ENCODE assay signal across 10 cellular contexts in the genomic region with DNA sequence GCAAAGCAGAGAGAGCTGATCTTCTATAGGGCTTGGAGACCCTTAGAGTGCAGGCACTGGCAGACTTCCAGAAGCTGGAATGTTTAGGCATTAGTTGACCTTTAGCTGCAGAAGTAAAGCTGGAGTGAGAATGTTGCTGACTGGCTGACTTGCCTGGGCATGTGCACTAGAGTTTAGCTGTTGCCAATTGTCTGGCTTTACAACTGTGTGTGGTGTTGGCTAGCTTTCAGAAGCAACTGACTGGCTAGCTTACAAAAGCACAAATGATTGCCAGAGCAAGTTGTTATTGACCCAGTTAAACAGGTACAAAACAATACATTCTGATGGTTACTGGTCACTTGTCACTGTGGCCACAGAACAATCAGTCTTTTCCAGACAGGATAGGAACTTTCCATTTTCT. TPM values are rescaled to one million over a fixed set of nuclear protein-coding genes. Genes with fewer than 3 reads are reported as not detected.
A peak's percentile ranks its signal among the peaks of the same experiment; 100 is the strongest.
DNase-seq lines count a peak whose midpoint lies in the region; ATAC-seq, FAIRE-seq and TF ChIP-seq lines count a peak whose summit lies in the region.
"Had no signal": no experiment of that assay in that cellular context is flagged by ENCODE, and none has a peak within 500 bp of the region (broad histone marks: within the 10 kb centered on the region; RNA-seq: fewer than 3 reads in every experiment).

No MANE protein-coding gene starts in this region.

- H3K27ac ChIP-seq in A673 (ENCODE audit: low read depth, low read length, poor library complexity, severe bottlenecking) (peak overlapping the region; percentile 1), muscle layer of colon (ENCODE audit: low read depth, low read length) (peak overlapping the region; percentile 59)
- H3K27ac ChIP-seq: BLaER1 treated with 17β-estradiol and CSF1 and Interleukin-3, amounts not matched to agents 10 nM and 100 nM had no signal

- H3K9ac ChIP-seq in muscle layer of colon (ENCODE audit: low read length), result no peak overlapping the region
- H3K9ac ChIP-seq: BLaER1 treated with 17β-estradiol and CSF1 and Interleukin-3, amounts not matched to agents 10 nM and 100 nM had no signal

- H3K36me3 ChIP-seq in A673 (ENCODE audit: insufficient read depth, low read length, poor library complexity, severe bottlenecking), result no peaks in the 10 kb centered on the region
- no peaks in the 10 kb centered on the region for H3K36me3 ChIP-seq in muscle layer of colon (ENCODE audit: insufficient read depth, low read length)
- H3K36me3 ChIP-seq: BLaER1 treated with 17β-estradiol and CSF1 and Interleukin-3, amounts not matched to agents 10 nM and 100 nM had no signal

- H3K9me3 ChIP-seq in A673 (ENCODE audit: low read depth, low read length, poor library complexity, severe bottlenecking) (no peaks in the 10 kb centered on the region), muscle layer of colon (ENCODE audit: low read length) (no peaks in the 10 kb centered on the region)
- H3K9me3 ChIP-seq: BLaER1 treated with 17β-estradiol and CSF1 and Interleukin-3, amounts not matched to agents 10 nM and 100 nM had no signal

- H3K4me3 ChIP-seq in A673 (ENCODE audit: low read depth, low read length, poor library complexity, severe bottlenecking) (no peak overlapping the region), muscle layer of colon (ENCODE audit: low read depth in 1 of 2, low read length in 2 of 2) (peak overlapping the region in 1 of 2 donors; percentile 19)
- H3K4me3 ChIP-seq: BLaER1 treated with 17β-estradiol and CSF1 and Interleukin-3, amounts not matched to agents 10 nM and 100 nM had no signal

- CTCF ChIA-PET in A673 (lab: Charles Lee), result no interaction called here

- H3K4me1 ChIP-seq in A673 (ENCODE audit: insufficient read depth, low read length, poor library complexity, severe bottlenecking) (peaks cover 10% of the 10 kb centered on the region), muscle layer of colon (ENCODE audit: insufficient read depth, low read length) (peaks cover 41% of the 10 kb centered on the region)
- H3K4me1 ChIP-seq: BLaER1 treated with 17β-estradiol and CSF1 and Interleukin-3, amounts not matched to agents 10 nM and 100 nM had no signal

- H3K27me3 ChIP-seq in A673 (replicated peaks; ENCODE audit: insufficient read depth, low read depth, low read length, poor library complexity), result no peaks in the 10 kb centered on the region
- no peaks in the 10 kb centered on the region for H3K27me3 ChIP-seq in muscle layer of colon (ENCODE audit: control insufficient read depth in 1 of 2, insufficient read depth in 2 of 2, low read length in 2 of 2)
- H3K27me3 ChIP-seq: BLaER1 treated with 17β-estradiol and CSF1 and Interleukin-3, amounts not matched to agents 10 nM and 100 nM had no signal

- ATAC-seq in esophagus mucosa (peak; percentile 91), HG03439 (IDR thresholded peaks at IDR 0.05; ENCODE audit: unreplicated experiment) (no peak)

- no peak for TF ChIP-seq CTCF in A673 (conservative IDR thresholded peaks at IDR 0.05; ENCODE audit: low read depth, low read length)

- intact Hi-C loops in A673 (cut with micrococcal nuclease; ENCODE audit: unreplicated experiment), result no loop called here

- DNase-seq in A673 (ENCODE audit: low spot score) (peak; percentile 37), NCI-H345 (lab: John Stamatoyannopoulos, UW) (peak; percentile 55), GM19239 (ENCODE audit: insufficient read length, low spot score) (no peak), SW480 (ENCODE audit: low spot score) (no peak)
- no peak for DNase-seq in activated CD4-positive, alpha-beta T cell treated with anti-CD3 and anti-CD28 coated beads, Interleukin-2, amount 50 U/mL, for 1 hour

- BruUV-seq in A673 (replicated peaks; lab: Mats Ljungman, UMichigan), result no TSS peak

- FAIRE-seq in GM19239 (lab: Jason Lieb, UNC), result no peak
- FAIRE-seq: H1 had no signal

- POLR2A ChIA-PET in A673 (lab: Charles Lee; ENCODE audit: low non-redundant PET), result no interaction called here

RNA-seq across cellular contexts. Expression of gene FAM13C, which starts 25.1 kb away (rescaled TPM):
- total RNA-seq in A673 (2021), result 18.5 and 21.2 TPM in 2 replicates
- 2.1 TPM for total RNA-seq in esophagus mucosa

Comparison
In these comparisons a context has a peak if more than half of its experiments do, and no peak if none do; other contexts are left out.
1. DNase-seq: peak in A673 (single experiment) and NCI-H345 (single experiment); none in activated CD4-positive, alpha-beta T cell treated with anti-CD3 and anti-CD28 coated beads, Interleukin-2, amount 50 U/mL, for 1 hour (single experiment), GM19239 (single experiment) and SW480 (single experiment).